ENCODE assay signal across 26 cellular contexts in the genomic region with DNA sequence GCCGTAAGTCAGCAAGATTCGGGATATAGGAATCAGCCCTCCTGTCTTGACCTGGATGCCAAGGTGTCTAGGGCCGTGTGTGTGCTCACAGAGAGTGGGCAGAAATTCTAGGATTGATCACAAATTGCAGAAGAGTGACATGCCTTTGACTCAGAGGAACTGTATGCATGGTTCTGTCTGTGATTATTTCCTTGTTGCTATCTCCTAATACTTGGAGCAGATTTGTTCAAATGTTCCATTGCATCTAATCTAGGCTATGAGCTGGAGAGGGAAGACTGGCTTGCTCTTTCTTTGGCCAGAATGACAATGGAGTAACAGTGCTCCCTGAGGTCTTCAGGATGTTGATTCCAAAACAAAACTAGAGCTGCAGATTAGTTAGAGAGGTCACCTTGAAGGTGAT.
"Had no signal": no experiment of that assay in that cellular context is flagged by ENCODE, and none has a peak within 500 bp of the region (broad histone marks: within the 10 kb centered on the region; RNA-seq: fewer than 3 reads in every experiment).

No MANE protein-coding gene starts in this region.

- H3K36me3 ChIP-seq: neutrophil, stomach, thoracic aorta had no signal

- H3K4me3 Mint-ChIP-seq: endodermal cell; naive thymus-derived CD4-positive, alpha-beta T cell; nephron progenitor cell had no signal

- H3K27ac ChIP-seq: neutrophil, stomach, thoracic aorta had no signal

- H3K4me3 ChIP-seq: hepatocyte, skin epidermis, stomach, thoracic aorta had no signal

- H3K27ac Mint-ChIP-seq: endodermal cell; naive thymus-derived CD4-positive, alpha-beta T cell; nephron progenitor cell had no signal

- H3K27me3 ChIP-seq: hepatocyte, neutrophil, stomach had no signal

- ATAC-seq: left lobe of liver; naive thymus-derived CD4-positive, alpha-beta T cell; sciatic nerve had no signal

- DNase-seq: cerebellar nuclear complex; dermis blood vessel endothelial cell; effector CD4-positive, alpha-beta T cell; endodermal cell; foreskin melanocyte; head of caudate nucleus; kidney glomerular epithelial cell; mammary epithelial cell; naive thymus-derived CD4-positive, alpha-beta T cell; nephron progenitor cell; posterior cingulate gyrus; stimulated activated CD4-positive, alpha-beta T cell treated with anti-CD3 and anti-CD28 coated beads, Interleukin-2, amount 100 ng/mL, for 24 hours; stimulated activated CD4-positive, alpha-beta T cell treated with anti-CD3 and anti-CD28 coated beads, Interleukin-4, amount 100 ng/mL, for 4 hours; stimulated activated naive CD4-positive, alpha-beta T cell; stomach; substantia nigra; trophoblast cell had no signal

- H3K4me1 Mint-ChIP-seq: naive thymus-derived CD4-positive, alpha-beta T cell; nephron progenitor cell had no signal

- H2AFZ ChIP-seq: hepatocyte had no signal

- H3K9me3 ChIP-seq: neutrophil, thoracic aorta had no signal

- H3K79me2 ChIP-seq: hepatocyte had no signal

- H3K4me2 ChIP-seq: hepatocyte had no signal

- FAIRE-seq: colon, endothelial cell of umbilical vein, islet of Langerhans had no signal

- H3K4me1 ChIP-seq: stomach had no signal
